ENCODE assay signal across 11 cellular contexts in genomic region chr5:32572778-32573480, GRCh38.
DNase-seq lines count a peak whose midpoint lies in the region; ATAC-seq and TF ChIP-seq lines count a peak whose summit lies in the region.
"Had no signal": no experiment of that assay in that cellular context is flagged by ENCODE, and none has a peak within 500 bp of the region (broad histone marks: within the 10 kb centered on the region; RNA-seq: fewer than 3 reads in every experiment).

No MANE protein-coding gene starts in this region.

- peak; percentile 89 for ATAC-seq in GM19328 (IDR thresholded peaks at IDR 0.05; ENCODE audit: unreplicated experiment)
- peak; percentile 91 for ATAC-seq in HG02852 (IDR thresholded peaks at IDR 0.05; ENCODE audit: unreplicated experiment)
- peak; percentile 88 for ATAC-seq in HG03575 (IDR thresholded peaks at IDR 0.05; ENCODE audit: extremely low read depth, insufficient number of reproducible peaks, low FRiP score, unreplicated experiment)
- ATAC-seq: WTC11 had no signal

- TF ChIP-seq CTCF in GM10266 (IDR thresholded peaks at IDR 0.05; ENCODE audit: control insufficient read depth, insufficient read depth, low read depth, missing control alignments), result no peak

- DNase-seq in GM10266 (ENCODE audit: extremely low spot score), result peak; percentile 56
- DNase-seq in GM03348 (ENCODE audit: low spot score), result no peak
- no peak for DNase-seq in effector CD4-positive, alpha-beta T cell
- no peak for DNase-seq in NCI-H69 (lab: John Stamatoyannopoulos, UW)
- DNase-seq in NCI-H1048 (lab: John Stamatoyannopoulos, UW), result no peak
- DNase-seq: AML-193, nucleus accumbens had no signal
